In the genomic region with DNA sequence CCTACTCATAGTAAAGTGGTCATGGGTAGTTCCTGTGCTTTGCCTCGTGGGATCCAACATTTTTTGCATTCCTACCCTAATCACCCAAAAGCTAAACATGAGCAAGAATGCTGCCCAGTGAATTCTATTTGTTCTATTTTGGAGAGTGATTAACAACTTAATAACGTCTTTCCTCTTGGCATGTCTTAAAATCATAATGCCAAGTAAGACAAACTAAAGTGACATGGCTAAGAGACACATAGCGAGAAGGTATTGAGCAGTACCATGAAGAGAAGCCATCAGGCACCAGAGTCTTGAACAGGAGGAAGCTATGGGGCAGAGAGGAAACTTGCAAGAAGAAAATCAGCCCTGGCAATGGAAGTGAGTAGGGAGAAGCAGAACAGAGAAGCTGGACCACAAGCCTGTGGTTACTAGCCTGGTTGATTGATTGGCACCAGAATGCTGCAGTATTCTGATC, we compare ENCODE assay signal across 12 cellular contexts. TPM values are rescaled to one million over a fixed set of nuclear protein-coding genes. Genes with fewer than 3 reads are reported as not detected.
DNase-seq lines count a peak whose midpoint lies in the region; ATAC-seq and TF ChIP-seq lines count a peak whose summit lies in the region.
"Had no signal": no experiment of that assay in that cellular context is flagged by ENCODE, and none has a peak within 500 bp of the region (broad histone marks: within the 10 kb centered on the region; RNA-seq: fewer than 3 reads in every experiment).

No MANE protein-coding gene starts in this region.

- H3K27ac ChIP-seq in lower lobe of right lung = peak overlapping the region; percentile 12
- H3K27ac ChIP-seq: spleen had no signal

- H3K4me3 ChIP-seq in cardiac fibroblast (replicated peaks in 1 of 2; ENCODE audit: low read depth in 2 of 2, low read length in 2 of 2) = no peak overlapping the region
- no peak overlapping the region for H3K4me3 ChIP-seq in lower lobe of right lung
- H3K4me3 ChIP-seq: K562, spleen had no signal

- peaks cover 18% of the 10 kb centered on the region for H3K4me1 ChIP-seq in lower lobe of right lung

- no peaks in the 10 kb centered on the region for H3K9me3 ChIP-seq in lower lobe of right lung
- H3K9me3 ChIP-seq: spleen had no signal

- H3K36me3 ChIP-seq in lower lobe of right lung = no peaks in the 10 kb centered on the region
- H3K36me3 ChIP-seq: spleen had no signal

- peak; percentile 36 to 45 for ATAC-seq in lower lobe of right lung
- no peak for ATAC-seq in GM21390 (IDR thresholded peaks at IDR 0.05; ENCODE audit: unreplicated experiment)
- ATAC-seq: K562, natural killer cell had no signal

- no peak for TF ChIP-seq RAD21 in Ishikawa (IDR thresholded peaks at IDR 0.05; ENCODE audit: low read depth)

- H3K27me3 ChIP-seq in lower lobe of right lung (ENCODE audit: low read depth) = no peaks in the 10 kb centered on the region
- H3K27me3 ChIP-seq: spleen had no signal

- intact Hi-C loops in lower lobe of right lung (cut with DNase I) = no loop called here

- TF ChIP-seq EP300 in Ishikawa (IDR thresholded peaks at IDR 0.05; ENCODE audit: borderline replicate concordance) = no peak

- DNase-seq in cardiac fibroblast (ENCODE audit: low read depth in 2 of 2) (peak; percentile 17 to 57), lower lobe of right lung (no peak), inferior parietal cortex (ENCODE audit: extremely low spot score) (no peak), HPDE6-E6E7 (ENCODE audit: extremely low spot score) (no peak)
- DNase-seq in activated CD4-positive, alpha-beta T cell treated with anti-CD3 and anti-CD28 coated beads, Interleukin-2, amount 50 U/mL, for 1 hour = no peak
- DNase-seq: activated naive CD4-positive, alpha-beta T cell treated with anti-CD3 and anti-CD28 coated beads for 36 hours; natural killer cell; NCI-H2029 treated with DMSO at 0.1 percent for 48 hours; spleen had no signal

- TF ChIP-seq CTCF in cardiac fibroblast (IDR thresholded peaks at IDR 0.05; ENCODE audit: low read depth, low read length) = no peak
- TF ChIP-seq CTCF in lower lobe of right lung (IDR thresholded peaks at IDR 0.05) = no peak

TF ChIP-seq in Ishikawa, 13 proteins besides CTCF, POLR2A, EP300 and RAD21:
- TF ChIP-seq FOXM1 (IDR thresholded peaks at IDR 0.05; ENCODE audit: borderline replicate concordance, low read depth) (no peak), TEAD4 (IDR thresholded peaks at IDR 0.05) (peak; percentile 69)
- TF ChIP-seq, protein P1, sequence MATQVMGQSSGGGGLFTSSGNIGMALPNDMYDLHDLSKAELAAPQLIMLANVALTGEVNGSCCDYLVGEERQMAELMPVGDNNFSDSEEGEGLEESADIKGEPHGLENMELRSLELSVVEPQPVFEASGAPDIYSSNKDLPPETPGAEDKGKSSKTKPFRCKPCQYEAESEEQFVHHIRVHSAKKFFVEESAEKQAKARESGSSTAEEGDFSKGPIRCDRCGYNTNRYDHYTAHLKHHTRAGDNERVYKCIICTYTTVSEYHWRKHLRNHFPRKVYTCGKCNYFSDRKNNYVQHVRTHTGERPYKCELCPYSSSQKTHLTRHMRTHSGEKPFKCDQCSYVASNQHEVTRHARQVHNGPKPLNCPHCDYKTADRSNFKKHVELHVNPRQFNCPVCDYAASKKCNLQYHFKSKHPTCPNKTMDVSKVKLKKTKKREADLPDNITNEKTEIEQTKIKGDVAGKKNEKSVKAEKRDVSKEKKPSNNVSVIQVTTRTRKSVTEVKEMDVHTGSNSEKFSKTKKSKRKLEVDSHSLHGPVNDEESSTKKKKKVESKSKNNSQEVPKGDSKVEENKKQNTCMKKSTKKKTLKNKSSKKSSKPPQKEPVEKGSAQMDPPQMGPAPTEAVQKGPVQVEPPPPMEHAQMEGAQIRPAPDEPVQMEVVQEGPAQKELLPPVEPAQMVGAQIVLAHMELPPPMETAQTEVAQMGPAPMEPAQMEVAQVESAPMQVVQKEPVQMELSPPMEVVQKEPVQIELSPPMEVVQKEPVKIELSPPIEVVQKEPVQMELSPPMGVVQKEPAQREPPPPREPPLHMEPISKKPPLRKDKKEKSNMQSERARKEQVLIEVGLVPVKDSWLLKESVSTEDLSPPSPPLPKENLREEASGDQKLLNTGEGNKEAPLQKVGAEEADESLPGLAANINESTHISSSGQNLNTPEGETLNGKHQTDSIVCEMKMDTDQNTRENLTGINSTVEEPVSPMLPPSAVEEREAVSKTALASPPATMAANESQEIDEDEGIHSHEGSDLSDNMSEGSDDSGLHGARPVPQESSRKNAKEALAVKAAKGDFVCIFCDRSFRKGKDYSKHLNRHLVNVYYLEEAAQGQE (IDR thresholded peaks at IDR 0.05; ENCODE audit: low read depth) = no peak

RNA-seq across cellular contexts. Expression of a gene that starts 32.0 kb away (rescaled TPM):
- total RNA-seq in lower lobe of right lung = 34.9 TPM

Comparison
In these comparisons a context has a peak if more than half of its experiments do, and no peak if none do; other contexts are left out.
1. DNase-seq: peak in cardiac fibroblast (2 of 2); none in lower lobe of right lung (single experiment), activated CD4-positive, alpha-beta T cell treated with anti-CD3 and anti-CD28 coated beads, Interleukin-2, amount 50 U/mL, for 1 hour (single experiment), inferior parietal cortex (single experiment) and HPDE6-E6E7 (single experiment).